Comparison of ENCODE assay signal across 19 cellular contexts in the genomic region with DNA sequence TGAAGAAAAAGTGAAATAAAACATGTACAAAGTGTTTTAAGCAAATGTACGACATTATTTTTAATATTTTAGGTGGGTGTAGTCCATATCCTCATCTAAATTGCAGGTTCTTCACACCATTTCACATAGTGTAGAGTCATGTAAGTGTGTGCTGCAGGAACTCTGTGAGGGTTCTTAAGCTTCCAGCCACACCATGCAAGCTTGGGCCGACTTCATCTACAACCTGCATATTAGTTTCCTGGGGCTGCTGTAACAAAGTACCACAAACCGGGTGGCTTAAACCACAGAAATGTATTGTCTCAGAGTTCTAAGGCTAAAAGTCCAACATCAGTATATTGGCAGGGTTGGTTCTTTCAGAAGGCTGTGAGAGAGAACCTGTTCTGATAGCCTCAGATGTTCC. TPM values are rescaled to one million over a fixed set of nuclear protein-coding genes. Genes with fewer than 3 reads are reported as not detected.
DNase-seq lines count a peak whose midpoint lies in the region; ATAC-seq, FAIRE-seq and TF ChIP-seq lines count a peak whose summit lies in the region.
"Had no signal": no experiment of that assay in that cellular context is flagged by ENCODE, and none has a peak within 500 bp of the region (broad histone marks: within the 10 kb centered on the region; RNA-seq: fewer than 3 reads in every experiment).

No MANE protein-coding gene starts in this region.

- H3K9me3 Mint-ChIP-seq in activated naive CD4-positive, alpha-beta T cell treated with anti-CD3 and anti-CD28 coated beads, Interleukin-2, amount 50 U/mL, for 72 hours = no peaks in the 10 kb centered on the region
- no peaks in the 10 kb centered on the region for H3K9me3 Mint-ChIP-seq in activated naive CD8-positive, alpha-beta T cell treated with anti-CD3 and anti-CD28 coated beads for 36 hours
- H3K9me3 Mint-ChIP-seq: H9 had no signal

- H3K36me3 ChIP-seq in Loucy (ENCODE audit: insufficient read depth, low read length) = no peaks in the 10 kb centered on the region
- H3K36me3 ChIP-seq: MG63 had no signal

- no peaks in the 10 kb centered on the region for H3K9me2 ChIP-seq in Loucy (replicated peaks; ENCODE audit: low read depth, low read length)

- H3K4me1 Mint-ChIP-seq in activated naive CD8-positive, alpha-beta T cell treated with anti-CD3 and anti-CD28 coated beads for 36 hours = peaks cover 61% of the 10 kb centered on the region

- no peaks in the 10 kb centered on the region for H4K20me1 ChIP-seq in Loucy (ENCODE audit: insufficient read depth, low read length, poor library complexity, severe bottlenecking)

- peak overlapping the region; percentile 31 to 56 for H3K27ac Mint-ChIP-seq in activated naive CD4-positive, alpha-beta T cell treated with anti-CD3 and anti-CD28 coated beads, Interleukin-2, amount 50 U/mL, for 72 hours
- peak overlapping the region; percentile 79 for H3K27ac Mint-ChIP-seq in activated naive CD8-positive, alpha-beta T cell treated with anti-CD3 and anti-CD28 coated beads for 36 hours
- H3K27ac Mint-ChIP-seq: B cell had no signal

- H3K4me3 ChIP-seq in Loucy (ENCODE audit: low read length, poor library complexity, severe bottlenecking) (peak overlapping the region; percentile 4), foreskin fibroblast (ENCODE audit: low read depth in 1 of 2, low read length in 2 of 2) (no peak overlapping the region)
- H3K4me3 ChIP-seq: MG63 had no signal

- no peaks in the 10 kb centered on the region for H3K27me3 ChIP-seq in Loucy (ENCODE audit: insufficient read depth, low read length, poor library complexity, severe bottlenecking)
- H3K27me3 ChIP-seq: MG63 had no signal

- no peak for ATAC-seq in activated naive CD4-positive, alpha-beta T cell treated with anti-CD3 and anti-CD28 coated beads, Interleukin-2, amount 50 U/mL, for 72 hours
- ATAC-seq: HepG2, Panc1 had no signal

- H3K9ac ChIP-seq in Loucy (ENCODE audit: low read depth, low read length, poor library complexity, severe bottlenecking) = no peak overlapping the region
- H3K9ac ChIP-seq: KMS-11 had no signal

- no peaks in the 10 kb centered on the region for H3K9me3 ChIP-seq in Loucy (ENCODE audit: insufficient read depth, low read depth, low read length)
- H3K9me3 ChIP-seq: MG63 had no signal

- no peaks in the 10 kb centered on the region for H3K27me3 Mint-ChIP-seq in activated naive CD8-positive, alpha-beta T cell treated with anti-CD3 and anti-CD28 coated beads for 36 hours
- H3K27me3 Mint-ChIP-seq: B cell had no signal

- H3K79me2 ChIP-seq in Loucy (ENCODE audit: insufficient read depth, low read length) = peaks cover 43% of the 10 kb centered on the region; the same call in 1 of the 2 replicates

- peaks cover 49% of the 10 kb centered on the region for H3K4me1 ChIP-seq in Loucy (ENCODE audit: insufficient read depth, low read length, poor library complexity, severe bottlenecking)

- H3K4me3 Mint-ChIP-seq in activated naive CD8-positive, alpha-beta T cell treated with anti-CD3 and anti-CD28 coated beads for 36 hours = no peak overlapping the region
- H3K4me3 Mint-ChIP-seq: B cell, H9 had no signal

- FAIRE-seq in RCC 7860 (lab: Jason Lieb, UNC) = no peak
- FAIRE-seq: HepG2 had no signal

- no peak overlapping the region for H2AFZ ChIP-seq in Loucy (ENCODE audit: low read length)

- TF ChIP-seq CTCF in Loucy (conservative IDR thresholded peaks at IDR 0.05; ENCODE audit: low read length) (no peak), foreskin fibroblast (IDR thresholded peaks at IDR 0.05; ENCODE audit: low read depth, low read length) (no peak)

- peak overlapping the region; percentile 61 for H3K4me2 ChIP-seq in Loucy (ENCODE audit: low read depth, low read length, poor library complexity, severe bottlenecking)
- H3K4me2 ChIP-seq: KMS-11 had no signal

- no peaks in the 10 kb centered on the region for H3F3A ChIP-seq in Loucy (ENCODE audit: low read depth)

- H3K36me3 Mint-ChIP-seq in activated naive CD4-positive, alpha-beta T cell treated with anti-CD3 and anti-CD28 coated beads, Interleukin-2, amount 50 U/mL, for 72 hours = peaks cover 5 to 25% of the 10 kb centered on the region in 2 donors
- peaks cover 37% of the 10 kb centered on the region for H3K36me3 Mint-ChIP-seq in activated naive CD8-positive, alpha-beta T cell treated with anti-CD3 and anti-CD28 coated beads for 36 hours

- no peak for DNase-seq in activated naive CD4-positive, alpha-beta T cell treated with anti-CD3 and anti-CD28 coated beads, Interleukin-2, amount 50 U/mL, for 72 hours (ENCODE audit: low spot score in 2 of 2)
- DNase-seq in activated naive CD4-positive, alpha-beta T cell treated with Interleukin-2 at 50 U/mL for 16 hours = no peak
- DNase-seq in activated naive CD8-positive, alpha-beta T cell treated with anti-CD3 and anti-CD28 coated beads for 36 hours = no peak
- DNase-seq in foreskin fibroblast (no peak), RCC 7860 (ENCODE audit: low spot score) (no peak), SKM-1 treated with dmso at 0.1 percent for 144 hours (lab: John Stamatoyannopoulos, UW; ENCODE audit: unreplicated experiment) (no peak)
- DNase-seq: EL, H9, MG63, NCI-H1105, NCI-H1694 treated with DMSO at 0.1 percent for 48 hours, NCI-H2171, NCI-H748 treated with DMSO at 0.1 percent for 48 hours, Right ventricle myocardium superior had no signal

RNA-seq across cellular contexts. Expression of gene PAM, which starts 10.2 kb away (rescaled TPM):
- 10 to 100 TPM; 14.2 to 88.0 TPM for total RNA-seq in activated naive CD4-positive, alpha-beta T cell treated with anti-CD3 and anti-CD28 coated beads, Interleukin-2, amount 50 U/mL, for 72 hours
- total RNA-seq in activated naive CD8-positive, alpha-beta T cell treated with anti-CD3 and anti-CD28 coated beads for 36 hours = 10 to 100 TPM; 42.0 to 54.0 TPM
